In genomic region chr4:82434949-82435348, GRCh38 we compare ENCODE assay signal across 24 cellular contexts. TPM values are rescaled to one million over a fixed set of nuclear protein-coding genes. Genes with fewer than 3 reads are reported as not detected.
DNase-seq lines count a peak whose midpoint lies in the region; ATAC-seq and TF ChIP-seq lines count a peak whose summit lies in the region.
"Had no signal": no experiment of that assay in that cellular context is flagged by ENCODE, and none has a peak within 500 bp of the region (broad histone marks: within the 10 kb centered on the region; RNA-seq: fewer than 3 reads in every experiment).

No MANE protein-coding gene starts in this region.

- no peaks in the 10 kb centered on the region; the same call in 1 of the 2 replicates for H3K9me3 ChIP-seq in AG04450 (ENCODE audit: control insufficient read depth, insufficient read depth, low read length)

- TF ChIP-seq CTCF in AG04450 (IDR thresholded peaks at IDR 0.05; ENCODE audit: low read depth, low read length) = no peak
- TF ChIP-seq CTCF in RWPE1 (conservative IDR thresholded peaks at IDR 0.05; ENCODE audit: low read depth) = no peak

- H3K27me3 Mint-ChIP-seq in activated CD4-positive, alpha-beta memory T cell treated with anti-CD3 and anti-CD28 coated beads for 36 hours = no peaks in the 10 kb centered on the region
- no peaks in the 10 kb centered on the region for H3K27me3 Mint-ChIP-seq in activated CD4-positive, alpha-beta memory T cell treated with anti-CD3 and anti-CD28 coated beads, Interleukin-2, amount 10 ng/mL, durations not matched to agents 7 days and 5 days
- H3K27me3 Mint-ChIP-seq in activated naive CD8-positive, alpha-beta T cell treated with anti-CD3 and anti-CD28 coated beads, Interleukin-2, amount 50 U/mL, for 24 hours = no peaks in the 10 kb centered on the region
- H3K27me3 Mint-ChIP-seq: CD4-positive, CD25-positive, alpha-beta regulatory T cell had no signal

- peak overlapping the region; percentile 82 for H3K27ac Mint-ChIP-seq in activated CD4-positive, alpha-beta memory T cell treated with anti-CD3 and anti-CD28 coated beads for 36 hours
- no peak overlapping the region for H3K27ac Mint-ChIP-seq in activated CD4-positive, alpha-beta memory T cell treated with anti-CD3 and anti-CD28 coated beads, Interleukin-2, amount 10 ng/mL, durations not matched to agents 7 days and 5 days
- H3K27ac Mint-ChIP-seq in activated naive CD8-positive, alpha-beta T cell treated with anti-CD3 and anti-CD28 coated beads, Interleukin-2, amount 50 U/mL, for 24 hours = peak overlapping the region; percentile 97

- peak overlapping the region; percentile 21 for H3K27ac ChIP-seq in AG04450 (ENCODE audit: low read depth, low read length)
- peak overlapping the region; percentile 17; the same call in 1 of the 2 replicates for H3K27ac ChIP-seq in RWPE1
- no peak overlapping the region for H3K27ac ChIP-seq in substantia nigra (ENCODE audit: low read depth, low read length, poor library complexity, severe bottlenecking)
- H3K27ac ChIP-seq: BLaER1, GM23248, SJSA1 had no signal

- no peaks in the 10 kb centered on the region for H3K9me3 Mint-ChIP-seq in activated CD4-positive, alpha-beta memory T cell treated with anti-CD3 and anti-CD28 coated beads for 36 hours
- no peaks in the 10 kb centered on the region for H3K9me3 Mint-ChIP-seq in activated CD4-positive, alpha-beta memory T cell treated with anti-CD3 and anti-CD28 coated beads, Interleukin-2, amount 10 ng/mL, durations not matched to agents 7 days and 5 days
- no peaks in the 10 kb centered on the region for H3K9me3 Mint-ChIP-seq in activated naive CD8-positive, alpha-beta T cell treated with anti-CD3 and anti-CD28 coated beads, Interleukin-2, amount 50 U/mL, for 24 hours
- H3K9me3 Mint-ChIP-seq: CD4-positive, CD25-positive, alpha-beta regulatory T cell; H9 had no signal

- no peak overlapping the region for H3K4me3 Mint-ChIP-seq in activated CD4-positive, alpha-beta memory T cell treated with anti-CD3 and anti-CD28 coated beads for 36 hours
- no peak overlapping the region for H3K4me3 Mint-ChIP-seq in activated CD4-positive, alpha-beta memory T cell treated with anti-CD3 and anti-CD28 coated beads, Interleukin-2, amount 10 ng/mL, durations not matched to agents 7 days and 5 days
- H3K4me3 Mint-ChIP-seq in activated naive CD8-positive, alpha-beta T cell treated with anti-CD3 and anti-CD28 coated beads, Interleukin-2, amount 50 U/mL, for 24 hours = no peak overlapping the region

- H3K4me1 Mint-ChIP-seq in activated CD4-positive, alpha-beta memory T cell treated with anti-CD3 and anti-CD28 coated beads for 36 hours (ENCODE audit: low read depth) = peaks cover 68% of the 10 kb centered on the region
- peaks cover 53% of the 10 kb centered on the region for H3K4me1 Mint-ChIP-seq in activated CD4-positive, alpha-beta memory T cell treated with anti-CD3 and anti-CD28 coated beads, Interleukin-2, amount 10 ng/mL, durations not matched to agents 7 days and 5 days
- peaks cover 83% of the 10 kb centered on the region for H3K4me1 Mint-ChIP-seq in activated naive CD8-positive, alpha-beta T cell treated with anti-CD3 and anti-CD28 coated beads, Interleukin-2, amount 50 U/mL, for 24 hours

- CTCF ChIA-PET in activated CD4-positive, alpha-beta memory T cell treated with anti-CD3 and anti-CD28 coated beads for 36 hours (lab: Charles Lee) = interaction anchor here (0.6 to 1.2 kb wide), 5 partner anchors 25 to 429 kb away, joined by 3 to 4 read pairs (median 3); no protein-coding TSS in a partner anchor
- CTCF ChIA-PET in activated CD4-positive, alpha-beta memory T cell treated with anti-CD3 and anti-CD28 coated beads, Interleukin-2, amount 10 ng/mL, durations not matched to agents 7 days and 5 days (lab: Charles Lee) = interaction anchor here (0.8 kb wide), 1 partner anchor 18 kb away, joined by 3 read pairs; no protein-coding TSS in a partner anchor
- CTCF ChIA-PET in AG04450 (lab: Charles Lee) (interaction anchor here (0.6 to 0.8 kb wide), 2 partner anchors 28 to 304 kb away, joined by 3 read pairs; no protein-coding TSS in a partner anchor), RWPE1 (lab: Yijun Ruan, JAX) (interaction anchor here (0.7 kb wide), 2 partner anchors 9 to 74 kb away, joined by 3 to 4 read pairs; no protein-coding TSS in a partner anchor)

- no peak for DNase-seq in activated CD4-positive, alpha-beta memory T cell treated with anti-CD3 and anti-CD28 coated beads for 36 hours
- DNase-seq in activated CD4-positive, alpha-beta memory T cell treated with anti-CD3 and anti-CD28 coated beads, Interleukin-2, amount 10 ng/mL, durations not matched to agents 7 days and 5 days = no peak
- DNase-seq in AG04450 (ENCODE audit: low read depth, low spot score) (no peak), RWPE1 (ENCODE audit: low spot score) (no peak), substantia nigra (lab: John Stamatoyannopoulos, UW) (no peak), midbrain (lab: John Stamatoyannopoulos, UW) (no peak), RPMI8226 (no peak)
- no peak for DNase-seq in activated naive CD8-positive, alpha-beta T cell treated with anti-CD3 and anti-CD28 coated beads, Interleukin-2, amount 50 U/mL, for 24 hours
- DNase-seq: CD4-positive, CD25-positive, alpha-beta regulatory T cell; DMS153; GM23248; H9; Karpas-422; NCI-H1092 treated with DMSO at 0.1 percent for 48 hours; NCI-H1436; NCI-H187; NCI-H2081 treated with DMSO at 0.1 percent for 48 hours; NCI-H526; NCI-H82; NK-92 treated with Interleukin-12 subunit alpha and Interleukin-12 subunit beta, amount 100 ng/mL, for 24 hours; PC-3; Right ventricle myocardium superior had no signal

- ATAC-seq in activated naive CD8-positive, alpha-beta T cell treated with anti-CD3 and anti-CD28 coated beads, Interleukin-2, amount 50 U/mL, for 24 hours = no peak
- ATAC-seq: PC-3 had no signal

- H3K4me3 ChIP-seq in AG04450 (ENCODE audit: low read depth, low read length) = no peak overlapping the region
- H3K4me3 ChIP-seq: BLaER1, GM23248, SJSA1 had no signal

- peaks cover 33% of the 10 kb centered on the region for H3K36me3 Mint-ChIP-seq in activated CD4-positive, alpha-beta memory T cell treated with anti-CD3 and anti-CD28 coated beads for 36 hours
- peaks cover 44% of the 10 kb centered on the region for H3K36me3 Mint-ChIP-seq in activated CD4-positive, alpha-beta memory T cell treated with anti-CD3 and anti-CD28 coated beads, Interleukin-2, amount 10 ng/mL, durations not matched to agents 7 days and 5 days (ENCODE audit: low read depth)
- H3K36me3 Mint-ChIP-seq in activated naive CD8-positive, alpha-beta T cell treated with anti-CD3 and anti-CD28 coated beads, Interleukin-2, amount 50 U/mL, for 24 hours (ENCODE audit: low read depth) = peaks cover 59% of the 10 kb centered on the region

- intact Hi-C loops in activated CD4-positive, alpha-beta memory T cell treated with anti-CD3 and anti-CD28 coated beads for 36 hours (cut with micrococcal nuclease) = loop anchor here (5.0 kb wide), 2 partner anchors 677 to 1022 kb away; partner anchors contain the start of genes HELQ, MRPS18C and PLAC8

- POLR2A ChIA-PET in activated CD4-positive, alpha-beta memory T cell treated with anti-CD3 and anti-CD28 coated beads for 36 hours (lab: Charles Lee) = no interaction called here
- POLR2A ChIA-PET in activated CD4-positive, alpha-beta memory T cell treated with anti-CD3 and anti-CD28 coated beads, Interleukin-2, amount 10 ng/mL, durations not matched to agents 7 days and 5 days (lab: Charles Lee) = interaction anchor here (1.0 to 2.1 kb wide), 4 partner anchors 8 to 64 kb away, joined by 3 to 6 read pairs (median 4); no protein-coding TSS in a partner anchor
- POLR2A ChIA-PET in AG04450 (lab: Yijun Ruan, JAX) (no interaction called here), RWPE1 (lab: Yijun Ruan, JAX; ENCODE audit: low non-redundant PET) (no interaction called here)

- H3K27me3 ChIP-seq in AG04450 (ENCODE audit: control insufficient read depth, insufficient read depth, low read length) = no peaks in the 10 kb centered on the region
- H3K27me3 ChIP-seq: BLaER1, SJSA1 had no signal

RNA-seq across cellular contexts. Expression of gene ENOPH1, which starts 4.6 kb away (rescaled TPM):
- total RNA-seq in activated CD4-positive, alpha-beta memory T cell treated with anti-CD3 and anti-CD28 coated beads for 36 hours = 10 to 100 TPM; 69.2 to 70.8 TPM
- 10 to 100 TPM; 35.4 to 36.1 TPM for total RNA-seq in activated CD4-positive, alpha-beta memory T cell treated with anti-CD3 and anti-CD28 coated beads, Interleukin-2, amount 10 ng/mL, durations not matched to agents 7 days and 5 days
- polyA plus RNA-seq in AG04450 (2011; rRNA removed) = 17.0 and 19.7 TPM in 2 replicates
- 6.9 and 8.4 TPM in 2 replicates for polyA minus RNA-seq in AG04450 (2011; rRNA and poly(A)+ RNA removed)

RNA-seq across cellular contexts. Expression of gene HNRNPDL, which starts 4.7 kb away (rescaled TPM):
- total RNA-seq in activated CD4-positive, alpha-beta memory T cell treated with anti-CD3 and anti-CD28 coated beads for 36 hours = 100 to 1,000 TPM; 264 to 277 TPM
- 100 to 1,000 TPM; 291 to 295 TPM for total RNA-seq in activated CD4-positive, alpha-beta memory T cell treated with anti-CD3 and anti-CD28 coated beads, Interleukin-2, amount 10 ng/mL, durations not matched to agents 7 days and 5 days
- 191 and 275 TPM in 2 replicates for polyA plus RNA-seq in AG04450 (2011; rRNA removed)
- 40.0 and 58.5 TPM in 2 replicates for polyA minus RNA-seq in AG04450 (2011; rRNA and poly(A)+ RNA removed)
